1 cellular context compared by ENCODE assay signal in genomic region chr4:184399505-184399893, GRCh38.
TF ChIP-seq lines count a peak whose summit lies in the region.

No MANE protein-coding gene starts in this region.

TF ChIP-seq in WTC11, 78 proteins besides CTCF, POLR2A, EP300 and RAD21 (continued from another document):
- TF ChIP-seq E2F1 (CRISPR knock-in tag; IDR thresholded peaks at IDR 0.05) = no peak
- TF ChIP-seq NR1H2 (CRISPR knock-in tag; IDR thresholded peaks at IDR 0.05) = no peak
- TF ChIP-seq NFE2L1 (CRISPR knock-in tag; IDR thresholded peaks at IDR 0.05) = no peak
- no peak for TF ChIP-seq JUN (CRISPR knock-in tag; IDR thresholded peaks at IDR 0.05)
- no peak for TF ChIP-seq IRF1 (CRISPR knock-in tag; IDR thresholded peaks at IDR 0.05)
- TF ChIP-seq ELF4 (CRISPR knock-in tag; IDR thresholded peaks at IDR 0.05; ENCODE audit: low read depth) = no peak
- TF ChIP-seq ZNF281 (CRISPR knock-in tag; IDR thresholded peaks at IDR 0.05) = no peak
- no peak for TF ChIP-seq NR2C2 (CRISPR knock-in tag; IDR thresholded peaks at IDR 0.05)
- no peak for TF ChIP-seq E2F4 (CRISPR knock-in tag; IDR thresholded peaks at IDR 0.05; ENCODE audit: borderline replicate concordance, low read depth)
- no peak for TF ChIP-seq EMX1 (CRISPR knock-in tag; IDR thresholded peaks at IDR 0.05)
- TF ChIP-seq ZBTB43 (CRISPR knock-in tag; IDR thresholded peaks at IDR 0.05) = no peak
- no peak for TF ChIP-seq FOXK1 (CRISPR knock-in tag; IDR thresholded peaks at IDR 0.05)
- no peak for TF ChIP-seq HMGA2 (CRISPR knock-in tag; IDR thresholded peaks at IDR 0.05)
- no peak for TF ChIP-seq ZBTB21 (CRISPR knock-in tag; IDR thresholded peaks at IDR 0.05; ENCODE audit: borderline replicate concordance)
